Comparison of ENCODE assay signal across 8 cellular contexts in genomic region chr7:117014673-117015133, GRCh38.
DNase-seq lines count a peak whose midpoint lies in the region; ATAC-seq, FAIRE-seq and TF ChIP-seq lines count a peak whose summit lies in the region.

No MANE protein-coding gene starts in this region.

- no peak overlapping the region for H3K4me3 ChIP-seq in Caco-2 (ENCODE audit: low read depth, low read length)

- H3K9me3 Mint-ChIP-seq in activated CD4-positive, alpha-beta T cell treated with anti-CD3 and anti-CD28 coated beads, Interleukin-2, amount 10 ng/mL, durations not matched to agents 7 days and 5 days = no peaks in the 10 kb centered on the region
- H3K9me3 Mint-ChIP-seq in Caco-2 (ENCODE audit: unreplicated experiment) = no peaks in the 10 kb centered on the region

- POLR2A ChIA-PET in activated CD4-positive, alpha-beta T cell treated with anti-CD3 and anti-CD28 coated beads, Interleukin-2, amount 10 ng/mL, durations not matched to agents 7 days and 5 days (lab: Charles Lee) = no interaction called here
- POLR2A ChIA-PET in Caco-2 (lab: Charles Lee) = no interaction called here

- peak; percentile 14 for DNase-seq in activated CD4-positive, alpha-beta T cell treated with anti-CD3 and anti-CD28 coated beads, Interleukin-2, amount 50 U/mL, for 1 hour
- no peak for DNase-seq in activated CD4-positive, alpha-beta T cell treated with anti-CD3 and anti-CD28 coated beads, Interleukin-2, amount 10 ng/mL, durations not matched to agents 7 days and 5 days
- DNase-seq in NCI-H526 treated with DMSO at 0.1 percent for 48 hours (lab: John Stamatoyannopoulos, UW) = peak; percentile 44
- peak; percentile 24 for DNase-seq in midbrain (lab: John Stamatoyannopoulos, UW)
- no peak for DNase-seq in Caco-2

- H3K36me3 ChIP-seq in Caco-2 (ENCODE audit: control insufficient read depth, insufficient read depth, low read length) = no peaks in the 10 kb centered on the region

- H3K36me3 Mint-ChIP-seq in activated CD4-positive, alpha-beta T cell treated with anti-CD3 and anti-CD28 coated beads, Interleukin-2, amount 10 ng/mL, durations not matched to agents 7 days and 5 days (ENCODE audit: low read depth) = peaks cover 3% of the 10 kb centered on the region
- no peaks in the 10 kb centered on the region for H3K36me3 Mint-ChIP-seq in Caco-2 (ENCODE audit: insufficient read depth, unreplicated experiment)

- CTCF ChIA-PET in activated CD4-positive, alpha-beta T cell treated with anti-CD3 and anti-CD28 coated beads, Interleukin-2, amount 10 ng/mL, durations not matched to agents 7 days and 5 days (lab: Charles Lee) = no interaction called here
- CTCF ChIA-PET in Caco-2 (lab: Charles Lee) = no interaction called here

- no TSS peak for BruUV-seq in Caco-2 (replicated peaks; lab: Mats Ljungman, UMichigan)

- TF ChIP-seq CTCF in Caco-2 (IDR thresholded peaks at IDR 0.05; ENCODE audit: insufficient read depth in 1 of 2, low read depth in 1 of 2, low read length in 1 of 2, severe bottlenecking in 1 of 2, unreplicated experiment in 1 of 2) = no peak

- no peak overlapping the region for H3K27ac Mint-ChIP-seq in activated CD4-positive, alpha-beta T cell treated with anti-CD3 and anti-CD28 coated beads, Interleukin-2, amount 10 ng/mL, durations not matched to agents 7 days and 5 days
- no peak overlapping the region for H3K27ac Mint-ChIP-seq in Caco-2 (ENCODE audit: unreplicated experiment)

- peaks cover 39% of the 10 kb centered on the region for H3K4me1 Mint-ChIP-seq in activated CD4-positive, alpha-beta T cell treated with anti-CD3 and anti-CD28 coated beads, Interleukin-2, amount 10 ng/mL, durations not matched to agents 7 days and 5 days
- H3K4me1 Mint-ChIP-seq in Caco-2 (ENCODE audit: low read depth, unreplicated experiment) = peaks cover 14% of the 10 kb centered on the region

- H3K27me3 ChIP-seq in Caco-2 (replicated peaks; ENCODE audit: control insufficient read depth, insufficient read depth, low read length) = no peaks in the 10 kb centered on the region

- H3K4me3 Mint-ChIP-seq in activated CD4-positive, alpha-beta T cell treated with anti-CD3 and anti-CD28 coated beads, Interleukin-2, amount 10 ng/mL, durations not matched to agents 7 days and 5 days = no peak overlapping the region
- H3K4me3 Mint-ChIP-seq in Caco-2 (ENCODE audit: unreplicated experiment) = no peak overlapping the region

- H3K9me3 ChIP-seq in Caco-2 = no peaks in the 10 kb centered on the region

- intact Hi-C loops in Caco-2 (cut with micrococcal nuclease; ENCODE audit: unreplicated experiment) = loop anchor here (5.0 kb wide), 1 partner anchor 62 kb away; the partner anchor contains the start of gene ST7

- peak; percentile 38 for FAIRE-seq in colon (lab: Jason Lieb, UNC)

- H3K4me1 ChIP-seq in Caco-2 = no peaks in the 10 kb centered on the region; the same call in 1 of the 2 replicates

- peaks cover 39% of the 10 kb centered on the region for H3K27me3 Mint-ChIP-seq in activated CD4-positive, alpha-beta T cell treated with anti-CD3 and anti-CD28 coated beads, Interleukin-2, amount 10 ng/mL, durations not matched to agents 7 days and 5 days
- no peaks in the 10 kb centered on the region for H3K27me3 Mint-ChIP-seq in Caco-2 (ENCODE audit: insufficient read depth, unreplicated experiment)

- peak; percentile 46 for ATAC-seq in HG02798 (IDR thresholded peaks at IDR 0.05; ENCODE audit: poor library complexity, unreplicated experiment)
- ATAC-seq in HG02938 (IDR thresholded peaks at IDR 0.05; ENCODE audit: unreplicated experiment) = no peak

Comparison
In these comparisons a context has a peak if more than half of its experiments do, and no peak if none do; other contexts are left out.
1. DNase-seq: peak in activated CD4-positive, alpha-beta T cell treated with anti-CD3 and anti-CD28 coated beads, Interleukin-2, amount 50 U/mL, for 1 hour (single experiment), NCI-H526 treated with DMSO at 0.1 percent for 48 hours (single experiment) and midbrain (single experiment); none in activated CD4-positive, alpha-beta T cell treated with anti-CD3 and anti-CD28 coated beads, Interleukin-2, amount 10 ng/mL, durations not matched to agents 7 days and 5 days (single experiment) and Caco-2 (0 of 2).